12 cellular contexts compared by ENCODE assay signal in genomic region chr20:36859700-36860330, GRCh38. TPM values are rescaled to one million over a fixed set of nuclear protein-coding genes. Genes with fewer than 3 reads are reported as not detected.
DNase-seq lines count a peak whose midpoint lies in the region; ATAC-seq, FAIRE-seq and TF ChIP-seq lines count a peak whose summit lies in the region.
"Had no signal": no experiment of that assay in that cellular context is flagged by ENCODE, and none has a peak within 500 bp of the region (broad histone marks: within the 10 kb centered on the region; RNA-seq: fewer than 3 reads in every experiment).

No MANE protein-coding gene starts in this region.

- FAIRE-seq in GM12878 (lab: Jason Lieb, UNC), result no peak
- FAIRE-seq: A204.1, small intestine had no signal

- H3K4me1 ChIP-seq in SK-N-SH (ENCODE audit: control insufficient read depth in 1 of 2, insufficient read depth in 2 of 2, low read depth in 1 of 2, low read length in 1 of 2), result peaks cover 29 to 51% of the 10 kb centered on the region in 2 experiments
- peaks cover 16% of the 10 kb centered on the region for H3K4me1 ChIP-seq in GM12878 (ENCODE audit: control insufficient read depth, insufficient read depth, low read length)
- H3K4me1 ChIP-seq in mucosa of stomach (ENCODE audit: control insufficient read depth, insufficient read depth, low read length), result peaks cover 55% of the 10 kb centered on the region
- peaks cover 4 to 78% (median 69%) of the 10 kb centered on the region in 4 donors for H3K4me1 ChIP-seq in tibial artery

- no peaks in the 10 kb centered on the region for H3K27me3 ChIP-seq in SK-N-SH (ENCODE audit: insufficient read depth)
- H3K27me3 ChIP-seq in GM12878 (replicated peaks in 1 of 2; ENCODE audit: control insufficient read depth in 2 of 2, insufficient read depth in 2 of 2, low read length in 1 of 2), result no peaks in the 10 kb centered on the region
- peaks cover 12% of the 10 kb centered on the region for H3K27me3 ChIP-seq in mucosa of stomach (ENCODE audit: control insufficient read depth, insufficient read depth, low read length)
- H3K27me3 ChIP-seq in tibial artery, result no peaks in the 10 kb centered on the region

- DNase-seq in SK-N-SH, result no peak
- no peak for DNase-seq in GM12878 (ENCODE audit: low read depth, low spot score)
- DNase-seq in tibial artery, result no peak
- DNase-seq in head of caudate nucleus, result no peak
- DNase-seq in SW 1271 (lab: John Stamatoyannopoulos, UW), result no peak
- DNase-seq in NCI-H446 (lab: John Stamatoyannopoulos, UW), result no peak
- DNase-seq: activated CD8-positive, alpha-beta T cell treated with anti-CD3 and anti-CD28 coated beads for 36 hours; central memory CD4-positive, alpha-beta T cell; small intestine had no signal

- in situ Hi-C loops in GM12878 (cut with MboI), result no loop called here

- ATAC-seq in SK-N-SH treated with all-trans-retinoic acid at 6 μM for 48 hours (no peak), GM12878 (no peak)
- ATAC-seq: activated CD8-positive, alpha-beta T cell treated with anti-CD3 and anti-CD28 coated beads for 36 hours had no signal

- BruUV-seq in GM12878 (replicated peaks; lab: Mats Ljungman, UMichigan), result TSS peak; percentile 47

- H3K4me2 ChIP-seq in SK-N-SH, result peak overlapping the region; percentile 95; the same call in 1 of the 2 replicates
- peak overlapping the region; percentile 86; the same call in 1 of the 2 replicates for H3K4me2 ChIP-seq in GM12878 (ENCODE audit: control insufficient read depth, insufficient read depth)

- no peak overlapping the region for H3K27ac ChIP-seq in SK-N-SH (ENCODE audit: low read depth in 2 of 2, low read length in 1 of 2)
- H3K27ac ChIP-seq in GM12878 (ENCODE audit: control insufficient read depth, insufficient read depth), result no peak overlapping the region
- peak overlapping the region; percentile 90 for H3K27ac ChIP-seq in tibial artery

- 93% methylated on average over 6 of the region's 6 CpGs for WGBS in SK-N-SH (ENCODE audit: low lambda C conversion rate)
- WGBS in GM12878 (ENCODE audit: insufficient coverage, insufficient replicate concordance, low lambda C conversion rate, missing lambda C conversion rate), result 96% methylated on average over 6 of the region's 6 CpGs

- no peak for TF ChIP-seq CTCF in SK-N-SH (IDR thresholded peaks at IDR 0.05)
- TF ChIP-seq CTCF in GM12878 (IDR thresholded peaks at IDR 0.05 in 2 of 3, conservative IDR thresholded peaks at IDR 0.05 in 1 of 3; ENCODE audit: control insufficient read depth in 2 of 3, extremely low read depth in 1 of 3, insufficient read depth in 1 of 3, low read depth in 3 of 3, low read length in 3 of 3), result no peak
- no peak for TF ChIP-seq CTCF in tibial artery (IDR thresholded peaks at IDR 0.05)

- H3K4me3 ChIP-seq in SK-N-SH (ENCODE audit: low read depth in 2 of 2, low read length in 1 of 2), result no peak overlapping the region
- H3K4me3 ChIP-seq in GM12878, result no peak overlapping the region
- no peak overlapping the region for H3K4me3 ChIP-seq in mucosa of stomach (ENCODE audit: low read length)
- no peak overlapping the region for H3K4me3 ChIP-seq in tibial artery

- CTCF ChIA-PET in SK-N-SH (lab: Yijun Ruan, JAX) (interaction anchor here (0.9 kb wide), 1 partner anchor 12 kb away, joined by 3 read pairs; no protein-coding TSS in a partner anchor), GM12878 (lab: Yijun Ruan, JAX) (interaction anchor here (1.0 to 25.3 kb wide), 5 partner anchors 11 to 105 kb away, joined by 3 to 349 read pairs (median 4); no protein-coding TSS in a partner anchor)

- RAD21 ChIA-PET in GM12878 (lab: Charles Lee; ENCODE audit: unreplicated experiment), result interaction anchor here (0.6 to 9.7 kb wide), 4 partner anchors 13 to 254 kb away, joined by 3 to 215 read pairs (median 17); partner anchors contain the start of gene RAB5IF

- POLR2A ChIA-PET in SK-N-SH (lab: Yijun Ruan, JAX), result no interaction called here
- POLR2A ChIA-PET in GM12878 (lab: Charles Lee), result interaction anchor here (2.6 to 12.4 kb wide), 3 partner anchors 8 to 23 kb away, joined by 8 to 114 read pairs (median 72); no protein-coding TSS in a partner anchor

- no peak overlapping the region for H3K9ac ChIP-seq in SK-N-SH
- no peak overlapping the region for H3K9ac ChIP-seq in GM12878 (ENCODE audit: control insufficient read depth, insufficient read depth, low read length)
- H3K9ac ChIP-seq in mucosa of stomach (ENCODE audit: low read length), result peak overlapping the region; percentile 15

- H2AFZ ChIP-seq in SK-N-SH (ENCODE audit: low read depth), result no peak overlapping the region
- H2AFZ ChIP-seq in GM12878 (ENCODE audit: control insufficient read depth, low read depth, low read length), result no peak overlapping the region

- peaks cover 16% of the 10 kb centered on the region for H3F3A ChIP-seq in SK-N-SH (replicated peaks; ENCODE audit: insufficient read depth)

- intact Hi-C loops in GM12878 (cut with micrococcal nuclease; ENCODE audit: unreplicated experiment) (loop anchor here (5.0 to 10.0 kb wide), 4 partner anchors 33 to 255 kb away; partner anchors contain the start of genes DSN1 and RAB5IF), tibial artery (cut with DNase I; ENCODE audit: low total_unique reads) (loop anchor here (5.0 to 10.0 kb wide), 2 partner anchors 45 to 88 kb away; partner anchors contain the start of gene DSN1), head of caudate nucleus (cut with DNase I) (loop anchor here (10.0 kb wide), 1 partner anchor 85 kb away; the partner anchor contains the start of gene DSN1)

- no peak for TF ChIP-seq EP300 in SK-N-SH (IDR thresholded peaks at IDR 0.05; ENCODE audit: borderline replicate concordance in 1 of 2, low read depth in 1 of 2, low read length in 1 of 2)
- no peak for TF ChIP-seq EP300 in GM12878 (IDR thresholded peaks at IDR 0.05; ENCODE audit: borderline replicate concordance in 1 of 2, control insufficient read depth in 1 of 2, low read depth in 2 of 2, low read length in 2 of 2)

- H3K79me2 ChIP-seq in SK-N-SH (ENCODE audit: insufficient read depth) (peaks cover 87% of the 10 kb centered on the region), GM12878 (ENCODE audit: control insufficient read depth, insufficient read depth, low read length) (peaks cover 16% of the 10 kb centered on the region)

- TF ChIP-seq POLR2A in GM12878 (IDR thresholded peaks at IDR 0.05; ENCODE audit: low read depth, low read length), result no peak

- H3K9me3 ChIP-seq in SK-N-SH (no peaks in the 10 kb centered on the region), GM12878 (replicated peaks; ENCODE audit: control insufficient read depth, insufficient read depth, low read length) (no peaks in the 10 kb centered on the region), mucosa of stomach (ENCODE audit: control insufficient read depth, low read length) (no peaks in the 10 kb centered on the region), tibial artery (no peaks in the 10 kb centered on the region)

- TF ChIP-seq RAD21 in SK-N-SH (IDR thresholded peaks at IDR 0.05; ENCODE audit: low read length) (no peak), GM12878 (IDR thresholded peaks at IDR 0.05; ENCODE audit: insufficient read depth, low read depth, low read length) (no peak)

- SMC1A ChIA-PET in GM12878 (lab: Charles Lee; ENCODE audit: uncharacterized antibody, unreplicated experiment), result interaction anchor here (0.8 to 13.5 kb wide), 8 partner anchors 8 to 68 kb away, joined by 3 to 105 read pairs (median 4); no protein-coding TSS in a partner anchor

- no peaks in the 10 kb centered on the region for H3K9me2 ChIP-seq in SK-N-SH

- H3K36me3 ChIP-seq in SK-N-SH (replicated peaks in 1 of 2; ENCODE audit: control insufficient read depth in 1 of 2, insufficient read depth in 2 of 2, low read length in 1 of 2), result peaks cover 0 to 9% of the 10 kb centered on the region in 2 experiments
- H3K36me3 ChIP-seq in GM12878 (ENCODE audit: control insufficient read depth in 2 of 2, insufficient read depth in 2 of 2, low read length in 1 of 2), result no peaks in the 10 kb centered on the region; a peak in 1 of 4 replicates
- no peaks in the 10 kb centered on the region for H3K36me3 ChIP-seq in mucosa of stomach (ENCODE audit: control insufficient read depth, insufficient read depth, low read length)
- no peaks in the 10 kb centered on the region for H3K36me3 ChIP-seq in tibial artery

- peaks cover 56% of the 10 kb centered on the region for H4K20me1 ChIP-seq in SK-N-SH (ENCODE audit: insufficient read depth)
- 0 out of 2 replicates have a peak, but pooled peaks cover 3% of the 10 kb centered on the region for H4K20me1 ChIP-seq in GM12878 (ENCODE audit: control insufficient read depth, insufficient read depth)

TF ChIP-seq in SK-N-SH, 30 proteins besides CTCF, POLR2A, EP300 and RAD21 (continues in another document):
- no peak for TF ChIP-seq MXI1 (IDR thresholded peaks at IDR 0.05; ENCODE audit: low read depth, low read length)
- no peak for TF ChIP-seq RXRA (IDR thresholded peaks at IDR 0.05; ENCODE audit: borderline replicate concordance, low read depth)

TF ChIP-seq in GM12878, 131 proteins besides CTCF, POLR2A, EP300 and RAD21 (continues in another document):
- TF ChIP-seq ZZZ3 (IDR thresholded peaks at IDR 0.05; ENCODE audit: control insufficient read depth, insufficient read length, low read depth) (no peak), SPI1 (IDR thresholded peaks at IDR 0.05; ENCODE audit: borderline replicate concordance, insufficient read depth, low read depth, low read length) (no peak), SMC3 (IDR thresholded peaks at IDR 0.05; ENCODE audit: borderline replicate concordance, low read length) (no peak)

RNA-seq across cellular contexts. Expression of gene TLDC2, which starts 16.1 kb away (rescaled TPM):
- polyA plus RNA-seq in SK-N-SH (2012; rRNA removed) (0.02 and 0.08 TPM in 2 replicates), GM12878 (2011; rRNA removed) (0.05 and 0.09 TPM in 2 replicates), GM12878 (2014; fragmentation: Illumina TruSeq; extraction: Trizol) (0.13 and 0.35 TPM in 2 replicates), GM12878 (2014; fragmentation: Nextera tagmentation; extraction: Ambion mirVana) (under 1 TPM; 0.08 to 0.24 TPM), GM12878 (2014; rRNA removed) (0.33 and 0.42 TPM in 2 replicates), GM12878 (2016; fragmentation: Nextera tagmentation; extraction: Ambion mirVana) (under 1 TPM; 0.10 to 0.16 TPM)
- polyA plus RNA-seq in SK-N-SH (2012; cell fraction: cytosol; rRNA removed), result 0.04 and 0.08 TPM in 2 replicates
- polyA plus RNA-seq in SK-N-SH (2012; cell fraction: nucleus; rRNA removed), result 0.02 and 0.07 TPM in 2 replicates
- total RNA-seq in GM12878 (2013; cell fraction: nucleolus; rRNA removed), result 0.27 TPM in 1 of 2 replicates, not detected in the other
- total RNA-seq in GM12878 (2014; rRNA removed) (0.28 and 0.49 TPM in 2 replicates), GM12878 (2014; rRNA removed; fragmentation: Illumina TruSeq; extraction: Trizol) (0.18 and 0.37 TPM in 2 replicates), GM12878 (2021) (0.24 and 0.41 TPM in 2 replicates)
- polyA plus RNA-seq in GM12878 (2011; ENCODE audit: low read depth), result 0.50 TPM
- 0.03 TPM in 1 of 2 replicates, not detected in the other for polyA plus RNA-seq in GM12878 (2011; cell fraction: cytosol; rRNA removed)
- polyA plus RNA-seq in GM12878 (2011; cell fraction: nucleus; rRNA removed), result not detected in 2 replicates
- polyA plus RNA-seq in GM12878 (2012), result 0.09 and 0.35 TPM in 2 replicates
- not detected in 2 replicates for polyA minus RNA-seq in GM12878 (2011; rRNA and poly(A)+ RNA removed)
- not detected in 2 replicates for polyA minus RNA-seq in GM12878 (2011; cell fraction: cytosol; rRNA and poly(A)+ RNA removed)
- not detected in 2 replicates for polyA minus RNA-seq in GM12878 (2011; cell fraction: nucleus; rRNA and poly(A)+ RNA removed)
- total RNA-seq: activated CD8-positive, alpha-beta T cell treated with anti-CD3 and anti-CD28 coated beads for 36 hours had no signal

Comparison
In these comparisons a context has a peak if more than half of its experiments do, and no peak if none do; other contexts are left out.
1. H3K27ac ChIP-seq: peak in tibial artery (2 of 2); none in SK-N-SH (0 of 2) and GM12878 (single experiment).